In the genomic region with DNA sequence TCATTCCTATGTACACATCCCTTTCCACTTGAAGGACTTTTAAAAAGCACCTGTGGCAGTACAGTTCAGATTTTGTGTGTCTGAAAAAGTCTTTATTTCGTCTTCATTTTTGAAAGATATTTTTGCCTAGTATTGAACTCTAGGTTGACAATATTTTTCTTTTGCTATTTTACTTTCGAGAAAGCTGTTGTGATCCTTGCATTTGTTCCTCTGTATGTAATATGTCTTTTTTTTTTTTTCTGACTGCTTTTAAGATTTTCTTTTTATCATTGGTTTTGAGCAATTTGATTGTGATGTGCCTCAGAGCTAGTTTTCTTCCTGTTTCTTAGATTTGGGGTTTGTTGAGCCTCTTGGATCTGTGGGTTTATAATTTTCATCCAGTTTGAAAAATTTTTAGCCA, we compare ENCODE assay signal across 31 cellular contexts. TPM values are rescaled to one million over a fixed set of nuclear protein-coding genes. Genes with fewer than 3 reads are reported as not detected.
DNase-seq lines count a peak whose midpoint lies in the region; ATAC-seq, FAIRE-seq and TF ChIP-seq lines count a peak whose summit lies in the region.
"Had no signal": no experiment of that assay in that cellular context is flagged by ENCODE, and none has a peak within 500 bp of the region (broad histone marks: within the 10 kb centered on the region; RNA-seq: fewer than 3 reads in every experiment).

No MANE protein-coding gene starts in this region.

- TF ChIP-seq CTCF in GM12878 (IDR thresholded peaks at IDR 0.05 in 2 of 3, conservative IDR thresholded peaks at IDR 0.05 in 1 of 3; ENCODE audit: control insufficient read depth in 2 of 3, extremely low read depth in 1 of 3, insufficient read depth in 1 of 3, low read depth in 3 of 3, low read length in 3 of 3): no peak
- no peak for TF ChIP-seq CTCF in MCF 10A (IDR thresholded peaks at IDR 0.05; ENCODE audit: unreplicated experiment)

- H3K79me2 ChIP-seq in GM12878 (ENCODE audit: control insufficient read depth, insufficient read depth, low read length): no peaks in the 10 kb centered on the region

- POLR2A ChIA-PET in GM12878 (lab: Charles Lee) (interaction anchor here (1.0 to 2.7 kb wide), 2 partner anchors 12 to 15 kb away, joined by 4 to 11 read pairs; no protein-coding TSS in a partner anchor), MCF 10A (lab: Yijun Ruan, JAX) (interaction anchor here (0.6 kb wide), 1 partner anchor 1878 kb away, joined by 3 read pairs; no protein-coding TSS in a partner anchor)

- ATAC-seq in T-helper 17 cell (no peak), GM12878 (no peak), HG03139 (IDR thresholded peaks at IDR 0.05; ENCODE audit: unreplicated experiment) (no peak)
- ATAC-seq: gastroesophageal sphincter; HCT116; left lung; stimulated activated naive B cell treated with anti-CD40 and anti-IgM and Interleukin-4, amounts not matched to agents 10 μg/mL and 1 μg/mL and 100 μg/mL, for 72 hours had no signal

- no peak overlapping the region for H3K9ac ChIP-seq in GM12878 (ENCODE audit: control insufficient read depth, insufficient read depth, low read length)

- H3K27ac ChIP-seq in GM12878 (ENCODE audit: control insufficient read depth, insufficient read depth): no peak overlapping the region
- H3K27ac ChIP-seq: C4-2B, cardiac muscle cell, gastroesophageal sphincter, uterus had no signal

- no peak for TF ChIP-seq POLR2A in GM12878 (IDR thresholded peaks at IDR 0.05; ENCODE audit: low read depth, low read length)
- TF ChIP-seq POLR2A in GM12891 (IDR thresholded peaks at IDR 0.05; ENCODE audit: low read depth, low read length): no peak

- TF ChIP-seq EP300 in GM12878 (IDR thresholded peaks at IDR 0.05; ENCODE audit: borderline replicate concordance in 1 of 2, control insufficient read depth in 1 of 2, low read depth in 2 of 2, low read length in 2 of 2): no peak

- H3K4me3 ChIP-seq in GM12878: no peak overlapping the region
- H3K4me3 ChIP-seq: cardiac muscle cell, gastroesophageal sphincter, left lung, thoracic aorta, uterus had no signal

- in situ Hi-C loops in GM12878 (cut with MboI): no loop called here

- H3K27ac Mint-ChIP-seq in activated naive CD4-positive, alpha-beta T cell treated with anti-CD3 and anti-CD28 coated beads, Interleukin-2, amount 10 ng/mL, durations not matched to agents 7 days and 5 days: peak overlapping the region; percentile 97
- H3K27ac Mint-ChIP-seq in T-helper 17 cell: peak overlapping the region; percentile 100
- no peak overlapping the region for H3K27ac Mint-ChIP-seq in MCF 10A (ENCODE audit: low read depth, unreplicated experiment)
- H3K27ac Mint-ChIP-seq: stimulated activated naive B cell treated with anti-CD40 and anti-IgM and Interleukin-4, amounts not matched to agents 10 μg/mL and 1 μg/mL and 100 μg/mL, for 72 hours had no signal

- H3K36me3 Mint-ChIP-seq in activated naive CD4-positive, alpha-beta T cell treated with anti-CD3 and anti-CD28 coated beads, Interleukin-2, amount 10 ng/mL, durations not matched to agents 7 days and 5 days: peaks cover 94% of the 10 kb centered on the region
- peaks cover 37% of the 10 kb centered on the region for H3K36me3 Mint-ChIP-seq in T-helper 17 cell (ENCODE audit: low read depth)
- H3K36me3 Mint-ChIP-seq in MCF 10A (ENCODE audit: insufficient read depth, unreplicated experiment): no peaks in the 10 kb centered on the region

- H3K36me3 ChIP-seq in GM12878 (ENCODE audit: control insufficient read depth in 2 of 2, insufficient read depth in 2 of 2, low read length in 1 of 2): peaks cover 5 to 10% of the 10 kb centered on the region in 2 experiments; a peak in 3 of 4 replicates
- H3K36me3 ChIP-seq: cardiac muscle cell, gastroesophageal sphincter, thoracic aorta, uterus had no signal

- no peak for TF ChIP-seq RAD21 in GM12878 (IDR thresholded peaks at IDR 0.05; ENCODE audit: insufficient read depth, low read depth, low read length)

- peak overlapping the region; percentile 13 for H3K4me3 Mint-ChIP-seq in activated naive CD4-positive, alpha-beta T cell treated with anti-CD3 and anti-CD28 coated beads, Interleukin-2, amount 10 ng/mL, durations not matched to agents 7 days and 5 days
- H3K4me3 Mint-ChIP-seq in T-helper 17 cell (peak overlapping the region; percentile 59), MCF 10A (ENCODE audit: unreplicated experiment) (no peak overlapping the region)
- H3K4me3 Mint-ChIP-seq: naive B cell; stimulated activated naive B cell treated with anti-CD40 and anti-IgM and Interleukin-4, amounts not matched to agents 10 μg/mL and 1 μg/mL and 100 μg/mL, for 72 hours had no signal

- RAD21 ChIA-PET in GM12878 (lab: Charles Lee; ENCODE audit: unreplicated experiment): no interaction called here

- peaks cover 8% of the 10 kb centered on the region for H3K4me1 ChIP-seq in GM12878 (ENCODE audit: control insufficient read depth, insufficient read depth, low read length)

- H3K27me3 Mint-ChIP-seq in activated naive CD4-positive, alpha-beta T cell treated with anti-CD3 and anti-CD28 coated beads, Interleukin-2, amount 10 ng/mL, durations not matched to agents 7 days and 5 days: no peaks in the 10 kb centered on the region
- no peaks in the 10 kb centered on the region for H3K27me3 Mint-ChIP-seq in T-helper 17 cell
- peaks cover 52% of the 10 kb centered on the region for H3K27me3 Mint-ChIP-seq in MCF 10A (ENCODE audit: insufficient read depth, unreplicated experiment)

- no peaks in the 10 kb centered on the region for H3K9me3 ChIP-seq in T-helper 17 cell (ENCODE audit: control insufficient read depth, low read length, poor library complexity, severe bottlenecking)
- H3K9me3 ChIP-seq in GM12878 (replicated peaks; ENCODE audit: control insufficient read depth, insufficient read depth, low read length): peaks cover 11% of the 10 kb centered on the region; the same call in 2 of the 3 replicates
- H3K9me3 ChIP-seq: uterus had no signal

- peaks cover 2% of the 10 kb centered on the region for H3K9me3 Mint-ChIP-seq in activated naive CD4-positive, alpha-beta T cell treated with anti-CD3 and anti-CD28 coated beads, Interleukin-2, amount 10 ng/mL, durations not matched to agents 7 days and 5 days
- peaks cover 18% of the 10 kb centered on the region for H3K9me3 Mint-ChIP-seq in MCF 10A (ENCODE audit: unreplicated experiment)

- H3K4me1 Mint-ChIP-seq in activated naive CD4-positive, alpha-beta T cell treated with anti-CD3 and anti-CD28 coated beads, Interleukin-2, amount 10 ng/mL, durations not matched to agents 7 days and 5 days: peaks cover 100% of the 10 kb centered on the region
- H3K4me1 Mint-ChIP-seq in T-helper 17 cell: peaks cover 83% of the 10 kb centered on the region
- no peaks in the 10 kb centered on the region for H3K4me1 Mint-ChIP-seq in MCF 10A (ENCODE audit: insufficient read depth, unreplicated experiment)

- H2AFZ ChIP-seq in GM12878 (ENCODE audit: control insufficient read depth, low read depth, low read length): no peak overlapping the region

- BruUV-seq in GM12878 (replicated peaks; lab: Mats Ljungman, UMichigan) (no TSS peak), MCF 10A (replicated peaks; lab: Mats Ljungman, UMichigan) (no TSS peak)

- no peak overlapping the region for H3K4me2 ChIP-seq in GM12878 (ENCODE audit: control insufficient read depth, insufficient read depth)

- WGBS in GM12878 (ENCODE audit: insufficient coverage, insufficient replicate concordance, low lambda C conversion rate, missing lambda C conversion rate): 97% methylated on average over 2 of the region's 2 CpGs

- CTCF ChIA-PET in activated naive CD4-positive, alpha-beta T cell treated with anti-CD3 and anti-CD28 coated beads, Interleukin-2, amount 10 ng/mL, durations not matched to agents 7 days and 5 days (lab: Charles Lee): interaction anchor here (3.4 kb wide), 1 partner anchor 13 kb away, joined by 12 read pairs; the partner anchor contains the start of gene LCP2
- CTCF ChIA-PET in GM12878 (lab: Yijun Ruan, JAX) (no interaction called here), MCF 10A (lab: Yijun Ruan, JAX) (interaction anchor here (0.7 to 1.2 kb wide), 2 partner anchors 100 to 151 kb away, joined by 3 read pairs; no protein-coding TSS in a partner anchor)

- no peak for DNase-seq in activated naive CD4-positive, alpha-beta T cell treated with anti-CD3 and anti-CD28 coated beads, Interleukin-2, amount 10 ng/mL, durations not matched to agents 7 days and 5 days
- no peak for DNase-seq in activated naive CD4-positive, alpha-beta T cell treated with Interleukin-2 at 50 U/mL for 16 hours
- no peak for DNase-seq in T-helper 17 cell
- no peak for DNase-seq in GM12878 (ENCODE audit: low read depth, low spot score)
- no peak for DNase-seq in GM12891 (ENCODE audit: insufficient read length, low spot score)
- DNase-seq in MCF 10A (ENCODE audit: unreplicated experiment): no peak
- DNase-seq: anterior cingulate cortex; cortex of kidney; DMS 273 treated with DMSO at 0.1 percent for 48 hours; hippocampal formation; left lung; mesendoderm; naive B cell; NCI-H1417; NCI-H2081; NCI-H226; NCI-H774; RPMI8226; stimulated activated CD4-positive, alpha-beta T cell treated with anti-CD3 and anti-CD28 coated beads, Interleukin-4, amount 100 ng/mL, for 1 hour; stimulated activated naive B cell treated with anti-CD40 and anti-IgM and Interleukin-4, amounts not matched to agents 10 μg/mL and 1 μg/mL and 100 μg/mL, for 72 hours; uterus had no signal

- no peaks in the 10 kb centered on the region for H3K27me3 ChIP-seq in GM12878 (replicated peaks in 1 of 2; ENCODE audit: control insufficient read depth in 2 of 2, insufficient read depth in 2 of 2, low read length in 1 of 2)
- H3K27me3 ChIP-seq: cardiac muscle cell, gastroesophageal sphincter, left lung, uterus had no signal

- H4K20me1 ChIP-seq in GM12878 (ENCODE audit: control insufficient read depth, insufficient read depth): no peaks in the 10 kb centered on the region

- SMC1A ChIA-PET in GM12878 (lab: Charles Lee; ENCODE audit: uncharacterized antibody, unreplicated experiment): interaction anchor here (2.3 kb wide), 1 partner anchor 8 kb away, joined by 35 read pairs; no protein-coding TSS in a partner anchor

- FAIRE-seq in GM12878 (lab: Jason Lieb, UNC): no peak
- FAIRE-seq in GM12891 (lab: Jason Lieb, UNC): no peak

- intact Hi-C loops in GM12878 (cut with micrococcal nuclease; ENCODE audit: unreplicated experiment): no loop called here
- intact Hi-C loops in MCF 10A (cut with micrococcal nuclease): no loop called here

RNA-seq across cellular contexts. Expression of gene LCP2, which starts 13.3 kb away (rescaled TPM):
- total RNA-seq in T-helper 17 cell (100 to 1,000 TPM; 304 to 333 TPM), GM12878 (2014; rRNA removed) (17.8 and 19.2 TPM in 2 replicates), GM12878 (2014; rRNA removed; fragmentation: Illumina TruSeq; extraction: Trizol) (23.5 and 23.9 TPM in 2 replicates), GM12878 (2021) (38.5 and 40.0 TPM in 2 replicates), MCF 10A (2022) (not detected in 2 replicates)
- total RNA-seq in GM12878 (2013; cell fraction: nucleolus; rRNA removed): 339 and 344 TPM in 2 replicates
- 13.4 TPM for polyA plus RNA-seq in GM12878 (2011; ENCODE audit: low read depth)
- polyA plus RNA-seq in GM12878 (2011; rRNA removed) (45.5 and 46.7 TPM in 2 replicates), GM12878 (2014; fragmentation: Illumina TruSeq; extraction: Trizol) (48.7 and 50.5 TPM in 2 replicates), GM12878 (2014; fragmentation: Nextera tagmentation; extraction: Ambion mirVana) (1 to 10 TPM; 8.0 to 8.5 TPM), GM12878 (2014; rRNA removed) (24.4 and 25.7 TPM in 2 replicates), GM12878 (2016; fragmentation: Nextera tagmentation; extraction: Ambion mirVana) (10 to 100 TPM; 12.7 to 15.3 TPM)
- polyA plus RNA-seq in GM12878 (2011; cell fraction: cytosol; rRNA removed): 30.5 and 30.9 TPM in 2 replicates
- polyA plus RNA-seq in GM12878 (2011; cell fraction: nucleus; rRNA removed): 121 and 152 TPM in 2 replicates
- polyA plus RNA-seq in GM12878 (2012): 20.3 and 26.2 TPM in 2 replicates
- 69.6 and 94.1 TPM in 2 replicates for polyA minus RNA-seq in GM12878 (2011; rRNA and poly(A)+ RNA removed)
- polyA minus RNA-seq in GM12878 (2011; cell fraction: cytosol; rRNA and poly(A)+ RNA removed): 8.2 and 16.8 TPM in 2 replicates
- polyA minus RNA-seq in GM12878 (2011; cell fraction: nucleus; rRNA and poly(A)+ RNA removed): 149 and 176 TPM in 2 replicates
- 31.4 TPM for polyA plus RNA-seq in GM12891 (2012; ENCODE audit: low read depth, missing spikeins)
- total RNA-seq: cardiac muscle cell, osteocyte had no signal
- polyA plus RNA-seq: AG04450, cardiac muscle cell had no signal

RNA-seq across cellular contexts. Expression of gene C5orf58, which starts 51.4 kb away (rescaled TPM):
- total RNA-seq in T-helper 17 cell (not detected), GM12878 (2014; rRNA removed) (not detected in 2 replicates), GM12878 (2014; rRNA removed; fragmentation: Illumina TruSeq; extraction: Trizol) (not detected in 2 replicates), GM12878 (2021) (not detected in 2 replicates), MCF 10A (2022) (not detected in 2 replicates)
- total RNA-seq in GM12878 (2013; cell fraction: nucleolus; rRNA removed): not detected in 2 replicates
- not detected for polyA plus RNA-seq in GM12878 (2011; ENCODE audit: low read depth)
- polyA plus RNA-seq in GM12878 (2011; rRNA removed) (not detected in 2 replicates), GM12878 (2014; fragmentation: Illumina TruSeq; extraction: Trizol) (not detected in 2 replicates), GM12878 (2014; fragmentation: Nextera tagmentation; extraction: Ambion mirVana) (under 1 TPM; 0.26 to 0.27 TPM), GM12878 (2014; rRNA removed) (not detected in 2 replicates), GM12878 (2016; fragmentation: Nextera tagmentation; extraction: Ambion mirVana) (under 1 TPM in 1 of 2 experiments, not detected in 1; 0.13 TPM)
- polyA plus RNA-seq in GM12878 (2011; cell fraction: cytosol; rRNA removed): not detected in 2 replicates
- not detected in 2 replicates for polyA plus RNA-seq in GM12878 (2011; cell fraction: nucleus; rRNA removed)
- 0.11 TPM in 1 of 2 replicates, not detected in the other for polyA plus RNA-seq in GM12878 (2012)
- polyA minus RNA-seq in GM12878 (2011; rRNA and poly(A)+ RNA removed): not detected in 2 replicates
- not detected in 2 replicates for polyA minus RNA-seq in GM12878 (2011; cell fraction: cytosol; rRNA and poly(A)+ RNA removed)
- not detected in 2 replicates for polyA minus RNA-seq in GM12878 (2011; cell fraction: nucleus; rRNA and poly(A)+ RNA removed)
- 0.10 TPM for polyA plus RNA-seq in GM12891 (2012; ENCODE audit: low read depth, missing spikeins)
- total RNA-seq: activated CD8-positive, alpha-beta memory T cell treated with anti-CD3 and anti-CD28 coated beads for 36 hours; cardiac muscle cell; gastroesophageal sphincter; left lung; M059J; osteocyte; thoracic aorta; uterus had no signal
- polyA plus RNA-seq: AG04450, cardiac muscle cell had no signal

Comparison
In these comparisons a context has a peak if more than half of its experiments do, and no peak if none do; other contexts are left out.
1. RNA of gene LCP2, which starts 13.3 kb away (total RNA-seq): 304 to 333 TPM in T-helper 17 cell and 17.8 to 344 TPM in GM12878; not detected in MCF 10A; every median in the first group is over 10 times any median in the second.